Comparison of ENCODE assay signal across 22 cellular contexts in the genomic region with DNA sequence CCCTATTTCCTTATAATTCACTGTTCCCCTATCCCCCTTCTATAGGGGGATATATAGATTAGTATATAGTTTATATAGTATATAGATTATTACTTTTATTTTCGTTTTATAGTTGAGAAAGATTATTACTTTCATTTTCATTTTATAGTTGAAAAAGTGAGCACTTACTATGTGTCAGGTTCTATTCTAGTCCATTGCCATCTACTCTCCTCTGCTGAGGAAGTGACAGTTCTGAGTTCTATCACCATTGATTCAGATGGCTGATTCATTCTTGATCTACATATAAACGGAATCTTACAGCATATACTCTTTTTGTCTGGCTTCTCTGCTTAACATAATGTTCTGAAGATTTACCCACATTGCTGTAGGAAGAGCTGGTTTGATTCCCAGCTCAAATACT. TPM values are rescaled to one million over a fixed set of nuclear protein-coding genes. Genes with fewer than 3 reads are reported as not detected.
DNase-seq lines count a peak whose midpoint lies in the region; ATAC-seq, FAIRE-seq and TF ChIP-seq lines count a peak whose summit lies in the region.
"Had no signal": no experiment of that assay in that cellular context is flagged by ENCODE, and none has a peak within 500 bp of the region (broad histone marks: within the 10 kb centered on the region; RNA-seq: fewer than 3 reads in every experiment).

No MANE protein-coding gene starts in this region.

- ATAC-seq in A549, result no peak
- ATAC-seq in K562, result no peak
- ATAC-seq in HG02759 (IDR thresholded peaks at IDR 0.05; ENCODE audit: unreplicated experiment), result no peak

- DNase-seq in A549 (ENCODE audit: low read depth in 1 of 2, low spot score in 1 of 2), result no peak
- DNase-seq in H54 (ENCODE audit: insufficient read length, low spot score), result no peak
- DNase-seq in RKO (ENCODE audit: low spot score), result peak; percentile 45
- DNase-seq in K562 (ENCODE audit: extremely low read depth in 1 of 4, low spot score in 3 of 4), result no peak
- no peak for DNase-seq in SW480 (ENCODE audit: low spot score)
- no peak for DNase-seq in suprapubic skin (ENCODE audit: low spot score in 2 of 2)
- DNase-seq in LoVo (ENCODE audit: low spot score), result no peak
- DNase-seq: C1 segment of cervical spinal cord; CD8-positive, alpha-beta memory T cell; DMS79 treated with DMSO at 0.1 percent for 48 hours; Kasumi-1; NCI-H1105 treated with DMSO at 0.1 percent for 48 hours; NCI-H1694; NCI-H2081 treated with DMSO at 0.1 percent for 48 hours; NK-92 treated with Interleukin-12 subunit alpha and Interleukin-12 subunit beta, amount 100 ng/mL, for 24 hours; SHP77 had no signal

- no peak for TF ChIP-seq RAD21 in A549 (conservative IDR thresholded peaks at IDR 0.05 in 1 of 2, IDR thresholded peaks at IDR 0.05 in 1 of 2)
- no peak for TF ChIP-seq RAD21 in K562 (CRISPR knock-in tag; conservative IDR thresholded peaks at IDR 0.05 in 1 of 2, IDR thresholded peaks at IDR 0.05 in 1 of 2)

- H3K9me1 ChIP-seq in K562 (ENCODE audit: control insufficient read depth, insufficient read depth, low read length), result no peaks in the 10 kb centered on the region

- intact Hi-C loops in K562 (cut with micrococcal nuclease), result no loop called here

- in situ Hi-C loops in K562 (cut with MboI), result no loop called here

- H3K4me3 ChIP-seq in A549, result no peak overlapping the region
- no peak overlapping the region for H3K4me3 ChIP-seq in K562
- no peak overlapping the region for H3K4me3 ChIP-seq in suprapubic skin

- TF ChIP-seq CTCF in A549 (IDR thresholded peaks at IDR 0.05) (no peak), K562 (IDR thresholded peaks at IDR 0.05 in 2 of 3, conservative IDR thresholded peaks at IDR 0.05 in 1 of 3; ENCODE audit: insufficient read depth in 2 of 3, low read depth in 1 of 3, low read length in 3 of 3) (no peak), suprapubic skin (IDR thresholded peaks at IDR 0.05) (no peak)

- H3K9ac ChIP-seq in K562 (ENCODE audit: insufficient read depth in 1 of 2, low read depth in 2 of 2, low read length in 2 of 2), result no peak overlapping the region

- H3K27me3 ChIP-seq in K562 (ENCODE audit: control insufficient read depth in 2 of 2, insufficient read depth in 2 of 2, low read length in 2 of 2) (no peaks in the 10 kb centered on the region), suprapubic skin (no peaks in the 10 kb centered on the region)

- CTCF ChIA-PET in A549 (lab: Yijun Ruan, JAX), result no interaction called here
- CTCF ChIA-PET in K562 (lab: Yijun Ruan, JAX; ENCODE audit: low intra/inter-chr PET ratio), result no interaction called here

- H3K36me3 ChIP-seq in K562 (ENCODE audit: control insufficient read depth, insufficient read depth, low read length), result no peaks in the 10 kb centered on the region
- no peaks in the 10 kb centered on the region for H3K36me3 ChIP-seq in suprapubic skin

- no peak overlapping the region for H2AFZ ChIP-seq in K562 (ENCODE audit: low read depth, low read length)

- TF ChIP-seq POLR2A in A549 (IDR thresholded peaks at IDR 0.05; ENCODE audit: low read length) (no peak), H54 (IDR thresholded peaks at IDR 0.05; ENCODE audit: low read depth, low read length) (no peak), K562 (conservative IDR thresholded peaks at IDR 0.05) (no peak), suprapubic skin (IDR thresholded peaks at IDR 0.05) (no peak)

- H3K4me1 ChIP-seq in A549 (peaks cover 18% of the 10 kb centered on the region), K562 (replicated peaks in 1 of 2; ENCODE audit: control insufficient read depth in 2 of 2, insufficient read depth in 2 of 2, low read length in 2 of 2) (no peaks in the 10 kb centered on the region), suprapubic skin (no peaks in the 10 kb centered on the region)

- no TSS peak for BruUV-seq in K562 (replicated peaks; lab: Mats Ljungman, UMichigan)

- no peaks in the 10 kb centered on the region for H4K20me1 ChIP-seq in K562 (replicated peaks; ENCODE audit: control insufficient read depth, insufficient read depth, low read length)

- H3K4me2 ChIP-seq in A549 (peak overlapping the region; percentile 12; the same call in 1 of the 3 replicates), K562 (ENCODE audit: insufficient read depth, low read length) (no peak overlapping the region)

- H3K9me3 ChIP-seq in A549 (peaks cover 12% of the 10 kb centered on the region; the same call in 2 of the 3 replicates), K562 (replicated peaks; ENCODE audit: control insufficient read depth, insufficient read depth, low read depth, low read length) (no peaks in the 10 kb centered on the region), suprapubic skin (no peaks in the 10 kb centered on the region)

- FAIRE-seq in A549 (lab: Jason Lieb, UNC) (no peak), H54 (lab: Jason Lieb, UNC) (peak; percentile 86), K562 (lab: Jason Lieb, UNC) (no peak)
- FAIRE-seq: D721Med, GM19239, H1 had no signal

- no peaks in the 10 kb centered on the region for H3K79me2 ChIP-seq in K562 (ENCODE audit: control insufficient read depth, insufficient read depth, low read length)

- POLR2A ChIA-PET in A549 (lab: Yijun Ruan, JAX), result interaction anchor here (1.8 kb wide), 1 partner anchor 21 kb away, joined by 4 read pairs; the partner anchor contains the start of gene CAV2
- POLR2A ChIA-PET in K562 (lab: Yijun Ruan, JAX), result interaction anchor here (0.6 to 1.6 kb wide), 2 partner anchors 14 to 25 kb away, joined by 3 read pairs; no protein-coding TSS in a partner anchor

- WGBS in A549 (ENCODE audit: missing lambda C conversion rate), result 33% methylated on average over 2 of the region's 2 CpGs
- WGBS in K562 (ENCODE audit: insufficient coverage, low coverage, missing lambda C conversion rate), result 4% methylated on average over 2 of the region's 2 CpGs
- WGBS in suprapubic skin, result 54% methylated on average over 2 of the region's 2 CpGs

- no peak for TF ChIP-seq EP300 in A549 (IDR thresholded peaks at IDR 0.05)
- no peak for TF ChIP-seq EP300 in K562 (IDR thresholded peaks at IDR 0.05; ENCODE audit: low read length)
- no peak for TF ChIP-seq EP300 in suprapubic skin (IDR thresholded peaks at IDR 0.05)

- peak overlapping the region in 1 of 2 experiments; percentile 53; a peak in 4 of 6 replicates for H3K27ac ChIP-seq in A549
- H3K27ac ChIP-seq in K562 (ENCODE audit: extremely low read depth, low read depth, low read length), result no peak overlapping the region
- no peak overlapping the region for H3K27ac ChIP-seq in suprapubic skin
- H3K27ac ChIP-seq: HL-60 had no signal

TF ChIP-seq in K562, 482 proteins besides CTCF, POLR2A, EP300 and RAD21 (continues in another document):
- no peak for TF ChIP-seq XRCC3 (IDR thresholded peaks at IDR 0.05)

RNA-seq across cellular contexts. Expression of gene CAV2, which starts 20.7 kb away (rescaled TPM):
- polyA plus RNA-seq in A549 (2011; rRNA removed) (257 and 296 TPM in 2 replicates), A549 (2017; fragmentation: RNase III; extraction: RNeasy Plus Mini Kit Qiagen cat#74134 plus additional on column Dnase treatment) (142 to 159 TPM (median 156 TPM) in 3 replicates), K562 (2011; rRNA removed) (109 and 137 TPM in 2 replicates), K562 (2014; fragmentation: Illumina TruSeq; extraction: Trizol) (34.1 and 41.4 TPM in 2 replicates), K562 (2014; fragmentation: Nextera tagmentation; extraction: Ambion mirVana) (10 to 100 TPM; 16.1 to 16.5 TPM), K562 (2014; rRNA removed) (30.3 and 31.8 TPM in 2 replicates)
- 161 and 178 TPM in 2 replicates for polyA plus RNA-seq in A549 (2012; cell fraction: cytosol; rRNA removed)
- polyA plus RNA-seq in A549 (2012; cell fraction: nucleus; rRNA removed), result 64.3 and 90.5 TPM in 2 replicates
- polyA minus RNA-seq in A549 (2011; rRNA and poly(A)+ RNA removed), result 179 and 187 TPM in 2 replicates
- total RNA-seq in K562 (2011; cell fraction: chromatin; rRNA removed; ENCODE audit: low replicate concordance), result 38.0 and 48.6 TPM in 2 replicates
- 45.0 and 46.4 TPM in 2 replicates for total RNA-seq in K562 (2011; cell fraction: nucleolus; rRNA removed)
- 52.1 and 67.7 TPM in 2 replicates for total RNA-seq in K562 (2011; cell fraction: nucleoplasm; rRNA removed)
- total RNA-seq in K562 (2014; rRNA removed) (30.0 and 32.4 TPM in 2 replicates), K562 (2014; rRNA removed; fragmentation: Illumina TruSeq; extraction: Trizol) (43.0 and 50.7 TPM in 2 replicates), K562 (2015; rRNA removed; fragmentation: Illumina TruSeq; extraction: Trizol) (43.9 and 49.3 TPM in 2 replicates), K562 (2021) (36.4 and 38.3 TPM in 2 replicates), suprapubic skin (100 to 1,000 TPM in 1 of 4 donors, 10 to 100 TPM in 3; 73.8 to 108 (median 98.7) TPM)
- 80.8 and 129 TPM in 2 replicates for polyA plus RNA-seq in K562 (2011; cell fraction: cytosol; rRNA removed)
- 57.6 and 71.3 TPM in 2 replicates for polyA plus RNA-seq in K562 (2011; cell fraction: nucleus; rRNA removed)
- 25.3 and 39.5 TPM in 2 replicates for polyA plus RNA-seq in K562 (2012)
- polyA minus RNA-seq in K562 (2011; rRNA and poly(A)+ RNA removed), result 119 and 144 TPM in 2 replicates
- polyA minus RNA-seq in K562 (2011; cell fraction: cytosol; rRNA and poly(A)+ RNA removed), result 58.1 and 68.9 TPM in 2 replicates
- polyA minus RNA-seq in K562 (2011; cell fraction: nucleus; rRNA and poly(A)+ RNA removed), result 39.6 and 59.2 TPM in 2 replicates
- total RNA-seq: CD8-positive, alpha-beta memory T cell; G401 had no signal
- polyA plus RNA-seq: CD8-positive, alpha-beta memory T cell had no signal

RNA-seq across cellular contexts. Expression of gene CAV1, which starts 46.0 kb away (rescaled TPM):
- polyA plus RNA-seq in A549 (2011; rRNA removed) (365 and 529 TPM in 2 replicates), A549 (2017; fragmentation: RNase III; extraction: RNeasy Plus Mini Kit Qiagen cat#74134 plus additional on column Dnase treatment) (493 to 547 TPM (median 530 TPM) in 3 replicates), K562 (2011; rRNA removed) (1.5 and 2.5 TPM in 2 replicates), K562 (2014; fragmentation: Illumina TruSeq; extraction: Trizol) (0.62 and 0.86 TPM in 2 replicates), K562 (2014; fragmentation: Nextera tagmentation; extraction: Ambion mirVana) (under 1 TPM; 0.63 to 0.82 TPM), K562 (2014; rRNA removed) (0.08 and 0.49 TPM in 2 replicates)
- 589 and 611 TPM in 2 replicates for polyA plus RNA-seq in A549 (2012; cell fraction: cytosol; rRNA removed)
- 290 and 502 TPM in 2 replicates for polyA plus RNA-seq in A549 (2012; cell fraction: nucleus; rRNA removed)
- polyA minus RNA-seq in A549 (2011; rRNA and poly(A)+ RNA removed), result 537 and 542 TPM in 2 replicates
- 0.79 and 1.5 TPM in 2 replicates for total RNA-seq in K562 (2011; cell fraction: chromatin; rRNA removed; ENCODE audit: low replicate concordance)
- 1.2 TPM in 1 of 2 replicates, not detected in the other for total RNA-seq in K562 (2011; cell fraction: nucleolus; rRNA removed)
- total RNA-seq in K562 (2011; cell fraction: nucleoplasm; rRNA removed), result 1.5 TPM in 1 of 2 replicates, not detected in the other
- total RNA-seq in K562 (2014; rRNA removed) (0.08 and 1.1 TPM in 2 replicates), K562 (2014; rRNA removed; fragmentation: Illumina TruSeq; extraction: Trizol) (0.16 and 0.29 TPM in 2 replicates), K562 (2015; rRNA removed; fragmentation: Illumina TruSeq; extraction: Trizol) (0.40 and 0.64 TPM in 2 replicates), K562 (2021) (1.0 and 1.5 TPM in 2 replicates), suprapubic skin (100 to 1,000 TPM; 123 to 215 (median 187) TPM)
- polyA plus RNA-seq in K562 (2011; cell fraction: cytosol; rRNA removed), result 4.8 and 4.9 TPM in 2 replicates
- 1.9 and 3.3 TPM in 2 replicates for polyA plus RNA-seq in K562 (2011; cell fraction: nucleus; rRNA removed)
- 0.51 and 0.55 TPM in 2 replicates for polyA plus RNA-seq in K562 (2012)
- polyA minus RNA-seq in K562 (2011; rRNA and poly(A)+ RNA removed), result 3.4 and 5.0 TPM in 2 replicates
- polyA minus RNA-seq in K562 (2011; cell fraction: cytosol; rRNA and poly(A)+ RNA removed), result 0.76 and 2.1 TPM in 2 replicates
- 1.00 and 1.2 TPM in 2 replicates for polyA minus RNA-seq in K562 (2011; cell fraction: nucleus; rRNA and poly(A)+ RNA removed)
- total RNA-seq: G401 had no signal
- polyA plus RNA-seq: CD8-positive, alpha-beta memory T cell had no signal

Comparison
In these comparisons a context has a peak if more than half of its experiments do, and no peak if none do; other contexts are left out.
1. RNA of gene CAV1, which starts 46.0 kb away (total RNA-seq): 123 to 215 TPM in suprapubic skin; 0.08 to 1.5 TPM in K562; every median in the first group is over 10 times any median in the second.